In genomic region chr2:177483531-177483930, GRCh38 we compare ENCODE assay signal across 25 cellular contexts.
"Had no signal": no experiment of that assay in that cellular context is flagged by ENCODE, and none has a peak within 500 bp of the region (broad histone marks: within the 10 kb centered on the region; RNA-seq: fewer than 3 reads in every experiment).

No MANE protein-coding gene starts in this region.

- DNase-seq: dermis blood vessel endothelial cell; effector memory CD4-positive, alpha-beta T cell; foreskin keratinocyte; heart left ventricle; left cardiac atrium; left lung; mesendoderm; naive thymus-derived CD8-positive, alpha-beta T cell; sigmoid colon; stimulated activated CD4-positive, alpha-beta T cell treated with anti-CD3 and anti-CD28 coated beads, Interleukin-2, amount 100 ng/mL, for 24 hours; stimulated activated CD4-positive, alpha-beta T cell treated with anti-CD3 and anti-CD28 coated beads, Interleukin-4, amount 100 ng/mL, for 24 hours; stimulated activated naive CD4-positive, alpha-beta T cell treated with Interleukin-2 at 50 U/mL for 16 hours; stomach; upper lobe of left lung had no signal

- FAIRE-seq: endothelial cell of umbilical vein, islet of Langerhans, urothelium cell line had no signal

- H3K4me1 ChIP-seq: esophagus muscularis mucosa, foreskin keratinocyte, gastroesophageal sphincter, heart left ventricle, left lung, parathyroid adenoma, sigmoid colon, stomach, tibial nerve, upper lobe of left lung had no signal

- H3K4me1 Mint-ChIP-seq: naive thymus-derived CD8-positive, alpha-beta T cell; stimulated activated effector memory CD8-positive, alpha-beta T cell treated with anti-CD3 and anti-CD28 coated beads, Interleukin-12 subunit alpha, Interleukin-12 subunit beta, amount 100 ng/mL, for 72 hours had no signal

- H3K27me3 Mint-ChIP-seq: naive thymus-derived CD8-positive, alpha-beta T cell; progenitor cell of endocrine pancreas had no signal

- H3K27ac Mint-ChIP-seq: naive thymus-derived CD8-positive, alpha-beta T cell; progenitor cell of endocrine pancreas; stimulated activated effector memory CD8-positive, alpha-beta T cell treated with anti-CD3 and anti-CD28 coated beads, Interleukin-12 subunit alpha, Interleukin-12 subunit beta, amount 100 ng/mL, for 72 hours had no signal

- H3K9ac ChIP-seq: parathyroid adenoma had no signal

- ATAC-seq: foreskin keratinocyte; gastroesophageal sphincter; heart left ventricle; left cardiac atrium; left lung; naive thymus-derived CD8-positive, alpha-beta T cell; stimulated activated effector memory CD8-positive, alpha-beta T cell treated with anti-CD3 and anti-CD28 coated beads, Interleukin-12 subunit alpha, Interleukin-12 subunit beta, amount 100 ng/mL, for 72 hours had no signal

- H3K4me2 ChIP-seq: hepatocyte had no signal

- H3K9me3 Mint-ChIP-seq: stimulated activated effector memory CD8-positive, alpha-beta T cell treated with anti-CD3 and anti-CD28 coated beads, Interleukin-12 subunit alpha, Interleukin-12 subunit beta, amount 100 ng/mL, for 72 hours had no signal

- H3K9me3 ChIP-seq: esophagus muscularis mucosa, gastroesophageal sphincter, heart left ventricle, left lung, sigmoid colon, stomach, tibial nerve, upper lobe of left lung had no signal

- H3K4me3 Mint-ChIP-seq: naive thymus-derived CD8-positive, alpha-beta T cell; stimulated activated effector memory CD8-positive, alpha-beta T cell treated with anti-CD3 and anti-CD28 coated beads, Interleukin-12 subunit alpha, Interleukin-12 subunit beta, amount 100 ng/mL, for 72 hours had no signal

- H3K4me3 ChIP-seq: coronary artery, esophagus muscularis mucosa, gastroesophageal sphincter, heart left ventricle, hepatocyte, left lung, sigmoid colon, stomach, tibial nerve, upper lobe of left lung had no signal

- H3K27ac ChIP-seq: coronary artery, esophagus muscularis mucosa, foreskin keratinocyte, gastroesophageal sphincter, heart left ventricle, hepatocyte, left lung, parathyroid adenoma, sigmoid colon, stomach, tibial nerve, upper lobe of left lung had no signal

- H3K79me2 ChIP-seq: hepatocyte, parathyroid adenoma had no signal

- H3K27me3 ChIP-seq: esophagus muscularis mucosa, foreskin keratinocyte, gastroesophageal sphincter, heart left ventricle, hepatocyte, left lung, sigmoid colon, stomach, tibial nerve, upper lobe of left lung had no signal

- H2AFZ ChIP-seq: hepatocyte, parathyroid adenoma had no signal
